In the genomic region with DNA sequence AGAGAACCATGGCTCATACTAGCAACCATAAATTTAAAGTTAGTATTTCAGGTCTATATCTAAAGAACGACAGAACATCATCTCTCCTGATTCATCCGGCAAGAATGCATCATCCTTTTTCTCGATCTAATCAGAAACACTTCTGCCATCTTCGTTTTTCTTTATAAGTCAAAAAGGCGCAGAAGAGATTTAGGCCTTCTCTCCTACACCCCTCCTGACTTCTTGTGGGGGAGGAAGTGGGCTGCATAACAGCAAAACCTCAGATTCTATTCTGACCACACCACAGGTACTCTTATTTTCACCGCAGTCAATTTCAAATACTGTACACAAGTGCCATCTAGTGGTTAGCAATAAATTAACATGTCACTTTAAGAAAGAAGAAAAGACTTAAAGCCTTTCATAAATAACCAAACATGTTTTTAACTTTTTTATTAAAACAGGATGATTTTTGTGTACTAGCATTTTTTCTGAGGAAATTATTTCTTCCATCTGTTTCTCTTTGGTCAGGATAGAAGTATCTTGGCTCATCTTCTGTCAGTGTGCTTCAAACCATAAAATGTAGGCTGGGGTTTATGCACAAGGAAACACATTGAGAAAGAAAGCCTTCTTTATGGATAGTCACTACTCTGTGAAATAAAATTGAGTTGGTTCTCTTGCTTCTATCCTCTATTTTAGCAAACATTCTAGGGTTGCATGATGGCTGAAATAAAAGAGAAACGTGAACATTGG, we compare ENCODE assay signal across 8 cellular contexts.
A peak's percentile ranks its signal among the peaks of the same experiment; 100 is the strongest.
DNase-seq lines count a peak whose midpoint lies in the region; ATAC-seq and TF ChIP-seq lines count a peak whose summit lies in the region.

No MANE protein-coding gene starts in this region.

- H3K36me3 Mint-ChIP-seq in activated T-cell treated with anti-CD3 and anti-CD28 coated beads, Interleukin-2, amount 50 U/mL, for 24 hours (ENCODE audit: low read depth): no peaks in the 10 kb centered on the region

- H3K27ac Mint-ChIP-seq in activated T-cell treated with anti-CD3 and anti-CD28 coated beads, Interleukin-2, amount 50 U/mL, for 24 hours: peak overlapping the region; percentile 74

- peak; percentile 18 for TF ChIP-seq CTCF in foreskin fibroblast (IDR thresholded peaks at IDR 0.05; ENCODE audit: low read depth, low read length)

- DNase-seq in DMS153 treated with DMSO at 0.1 percent for 48 hours (lab: John Stamatoyannopoulos, UW; ENCODE audit: unreplicated experiment): peak; percentile 78
- peak; percentile 64 for DNase-seq in NCI-H226
- no peak for DNase-seq in activated T-cell treated with anti-CD3 and anti-CD28 coated beads, Interleukin-2, amount 50 U/mL, for 24 hours
- DNase-seq in foreskin fibroblast: peak; percentile 32 to 64
- peak; percentile 51 for DNase-seq in retina
- DNase-seq in NCI-H187 treated with DMSO at 0.1 percent for 48 hours (lab: John Stamatoyannopoulos, UW): no peak

- ATAC-seq in GM19035 (IDR thresholded peaks at IDR 0.05; ENCODE audit: unreplicated experiment) (peak; percentile 96), HG03097 (IDR thresholded peaks at IDR 0.05; ENCODE audit: low FRiP score, unreplicated experiment) (peak; percentile 98)

- H3K27me3 Mint-ChIP-seq in activated T-cell treated with anti-CD3 and anti-CD28 coated beads, Interleukin-2, amount 50 U/mL, for 24 hours: no peaks in the 10 kb centered on the region

- H3K4me3 ChIP-seq in foreskin fibroblast (ENCODE audit: low read depth in 1 of 2, low read length in 2 of 2): peak overlapping the region; percentile 15 to 44

- peaks cover 22% of the 10 kb centered on the region for H3K4me1 Mint-ChIP-seq in activated T-cell treated with anti-CD3 and anti-CD28 coated beads, Interleukin-2, amount 50 U/mL, for 24 hours (ENCODE audit: low read depth)

- no peaks in the 10 kb centered on the region for H3K9me3 Mint-ChIP-seq in activated T-cell treated with anti-CD3 and anti-CD28 coated beads, Interleukin-2, amount 50 U/mL, for 24 hours

- H3K4me3 Mint-ChIP-seq in activated T-cell treated with anti-CD3 and anti-CD28 coated beads, Interleukin-2, amount 50 U/mL, for 24 hours: peak overlapping the region; percentile 33

Comparison
In these comparisons a context has a peak if more than half of its experiments do, and no peak if none do; other contexts are left out.
1. DNase-seq: peak in DMS153 treated with DMSO at 0.1 percent for 48 hours (single experiment), NCI-H226 (single experiment), foreskin fibroblast (2 of 2) and retina (single experiment); none in activated T-cell treated with anti-CD3 and anti-CD28 coated beads, Interleukin-2, amount 50 U/mL, for 24 hours (single experiment) and NCI-H187 treated with DMSO at 0.1 percent for 48 hours (single experiment).